Comparison of ENCODE assay signal across 8 cellular contexts in genomic region chr9:113876806-113877236, GRCh38. TPM values are rescaled to one million over a fixed set of nuclear protein-coding genes. Genes with fewer than 3 reads are reported as not detected.
DNase-seq lines count a peak whose midpoint lies in the region; ATAC-seq and TF ChIP-seq lines count a peak whose summit lies in the region.

No MANE protein-coding gene starts in this region.

- peaks cover 50% of the 10 kb centered on the region for H3K79me2 ChIP-seq in hepatocyte

- peak overlapping the region; percentile 82 for H2AFZ ChIP-seq in hepatocyte

- 0% methylated on average over 8 of the region's 8 CpGs for WGBS in hepatocyte (ENCODE audit: low lambda C conversion rate, missing lambda C conversion rate)

- peak overlapping the region; percentile 77 for H3K4me2 ChIP-seq in hepatocyte

- no peaks in the 10 kb centered on the region for H3K36me3 ChIP-seq in hepatocyte (replicated peaks; ENCODE audit: insufficient read depth, low read depth)
- H3K36me3 ChIP-seq in skeletal muscle tissue (ENCODE audit: control insufficient read depth in 3 of 3, insufficient read depth in 3 of 3, low read length in 3 of 3), result no peaks in the 10 kb centered on the region

- no peak for ATAC-seq in HG03280 (IDR thresholded peaks at IDR 0.05; ENCODE audit: unreplicated experiment)

- H3K9ac ChIP-seq in skeletal muscle tissue (ENCODE audit: low read depth in 1 of 3, low read length in 3 of 3), result peak overlapping the region; percentile 57 to 76 (median 69)

- H4K20me1 ChIP-seq in hepatocyte (ENCODE audit: insufficient read depth, poor library complexity, severe bottlenecking), result peaks cover 6% of the 10 kb centered on the region

- H3K4me1 ChIP-seq in hepatocyte (ENCODE audit: insufficient read depth) (peaks cover 8% of the 10 kb centered on the region), skeletal muscle tissue (ENCODE audit: control insufficient read depth in 3 of 3, insufficient read depth in 3 of 3, low read length in 3 of 3) (peaks cover 0 to 6% (median 0%) of the 10 kb centered on the region in 3 donors)

- no peaks in the 10 kb centered on the region for H3K9me3 ChIP-seq in hepatocyte (ENCODE audit: low read depth)
- no peaks in the 10 kb centered on the region for H3K9me3 ChIP-seq in skeletal muscle tissue (ENCODE audit: control insufficient read depth in 3 of 3, low read length in 3 of 3)

- H3K27ac ChIP-seq in hepatocyte (peak overlapping the region; percentile 91), skeletal muscle tissue (ENCODE audit: low read depth, low read length) (no peak overlapping the region)

- no peak for DNase-seq in AG09319 (ENCODE audit: extremely low read depth, low read depth)
- peak; percentile 28 for DNase-seq in HCEC 1CT
- peak; percentile 52 for DNase-seq in hepatocyte (ENCODE audit: low spot score)
- DNase-seq in HK-2 (ENCODE audit: unreplicated experiment), result no peak
- DNase-seq in D341Med (ENCODE audit: low spot score), result no peak

- no peaks in the 10 kb centered on the region for H3K9me2 ChIP-seq in hepatocyte (replicated peaks; ENCODE audit: insufficient read depth)

- H3K4me3 ChIP-seq in WI38 (ENCODE audit: low read depth, low read length) (peak overlapping the region; percentile 79), hepatocyte (peak overlapping the region; percentile 59), skeletal muscle tissue (ENCODE audit: low read length in 3 of 3) (peak overlapping the region; percentile 69 to 77 (median 72))

- H3K27me3 ChIP-seq in hepatocyte (no peaks in the 10 kb centered on the region), skeletal muscle tissue (ENCODE audit: control insufficient read depth in 3 of 3, insufficient read depth in 3 of 3, low read length in 3 of 3) (no peaks in the 10 kb centered on the region)

- peak; percentile 36 for TF ChIP-seq CTCF in AG09319 (IDR thresholded peaks at IDR 0.05; ENCODE audit: low read depth, low read length)
- no peak for TF ChIP-seq CTCF in WI38 (IDR thresholded peaks at IDR 0.05; ENCODE audit: low read depth, low read length)
- TF ChIP-seq CTCF in hepatocyte (IDR thresholded peaks at IDR 0.05; ENCODE audit: poor library complexity), result peak; percentile 76

RNA-seq across cellular contexts. Expression of gene ZNF618, which starts 0.7 kb away (rescaled TPM):
- 8.4 and 10.2 TPM in 2 replicates for total RNA-seq in hepatocyte
- polyA plus RNA-seq in hepatocyte, result 13.3 and 14.0 TPM in 2 replicates
- total RNA-seq in skeletal muscle tissue, result 4.7 TPM

Comparison
In these comparisons a context has a peak if more than half of its experiments do, and no peak if none do; other contexts are left out.
1. DNase-seq: peak in HCEC 1CT (single experiment) and hepatocyte (single experiment); none in AG09319 (single experiment), HK-2 (single experiment) and D341Med (single experiment).
2. Peak in every context shown above with its lines, with median percentiles within 50 percentile points of each other: H3K4me3 ChIP-seq.